Comparison of ENCODE assay signal across 7 cellular contexts in genomic region chr3:46883252-46884185, GRCh38. TPM values are rescaled to one million over a fixed set of nuclear protein-coding genes. Genes with fewer than 3 reads are reported as not detected.
A peak's percentile ranks its signal among the peaks of the same experiment; 100 is the strongest.
DNase-seq lines count a peak whose midpoint lies in the region; ATAC-seq and TF ChIP-seq lines count a peak whose summit lies in the region.

No MANE protein-coding gene starts in this region.

- no peak overlapping the region for H3K9ac ChIP-seq in GM23248

- no peaks in the 10 kb centered on the region for H3K79me2 ChIP-seq in GM23248 (ENCODE audit: insufficient read depth)

- intact Hi-C loops in heart right ventricle (cut with DNase I), result no loop called here

- no peaks in the 10 kb centered on the region for H3K9me2 ChIP-seq in GM23248 (ENCODE audit: insufficient read depth)

- H3K27me3 ChIP-seq in GM23248 (replicated peaks; ENCODE audit: insufficient read depth) (peaks cover 25% of the 10 kb centered on the region; the same call in 1 of the 2 replicates), heart right ventricle (peaks cover 4 to 59% (median 35%) of the 10 kb centered on the region in 7 donors)

- peak overlapping the region; percentile 24 for H3K4me2 ChIP-seq in GM23248 (ENCODE audit: unreplicated experiment)

- no peaks in the 10 kb centered on the region for H4K20me1 ChIP-seq in GM23248 (ENCODE audit: insufficient read depth)

- WGBS in GM23248 (ENCODE audit: low coverage in 1 of 2, low lambda C conversion rate in 2 of 2, missing lambda C conversion rate in 2 of 2), 2 experiments, result 6 to 9% methylated on average over 25 to 47 of the region's 66 CpGs
- 8 to 26% methylated on average over 17 to 66 of the region's 66 CpGs for WGBS in heart right ventricle, 2 donors

- TF ChIP-seq CTCF in VCaP (conservative IDR thresholded peaks at IDR 0.05) (no peak), heart right ventricle (IDR thresholded peaks at IDR 0.05) (no peak)

- no peaks in the 10 kb centered on the region for H3K36me3 ChIP-seq in GM23248 (ENCODE audit: low read depth)
- H3K36me3 ChIP-seq in heart right ventricle, result no peaks in the 10 kb centered on the region

- ATAC-seq in heart right ventricle, result peak in 6 of 8 donors; percentile 18 to 69 (median 38)
- ATAC-seq in HG02571 (IDR thresholded peaks at IDR 0.05; ENCODE audit: unreplicated experiment), result no peak
- ATAC-seq in GM18511 (IDR thresholded peaks at IDR 0.05; ENCODE audit: unreplicated experiment), result no peak

- peaks cover 6% of the 10 kb centered on the region; the same call in 1 of the 2 replicates for H3K4me1 ChIP-seq in GM23248 (ENCODE audit: insufficient read depth)
- H3K4me1 ChIP-seq in heart right ventricle, result peaks cover 7 to 37% (median 21%) of the 10 kb centered on the region in 9 donors

- H3F3A ChIP-seq in GM23248 (ENCODE audit: insufficient read depth), result no peaks in the 10 kb centered on the region

- H3K4me3 ChIP-seq in GM23248, result peak overlapping the region; percentile 60
- H3K4me3 ChIP-seq in heart right ventricle, result peak overlapping the region; percentile 51 to 69 (median 64)
- peak overlapping the region; percentile 32 for H3K4me3 ChIP-seq in skeletal muscle cell (ENCODE audit: low read depth, low read length)

- H3K27ac ChIP-seq in GM23248 (no peak overlapping the region), VCaP (peak overlapping the region; percentile 13; the same call in 1 of the 2 replicates), heart right ventricle (peak overlapping the region in 6 of 10 donors; percentile 67 to 80 (median 79))

- in situ Hi-C loops in GM23248 (cut with MboI), result no loop called here

- no peaks in the 10 kb centered on the region for H3K9me3 ChIP-seq in GM23248 (ENCODE audit: low read depth)
- no peaks in the 10 kb centered on the region for H3K9me3 ChIP-seq in heart right ventricle

- H2AFZ ChIP-seq in GM23248, result 0 out of 2 replicates have a peak overlapping the region, but pooled peaks have one; percentile 12

- DNase-seq in GM23248 (peak; percentile 76), heart right ventricle (no peak), skeletal muscle cell (ENCODE audit: low read depth) (no peak), COR-L47 (lab: John Stamatoyannopoulos, UW) (no peak)

RNA-seq across cellular contexts. Expression of gene PTH1R, which starts 6.0 kb away (rescaled TPM):
- total RNA-seq in GM23248 (2014; rRNA removed; shearing (Covaris generic)), result 1.3 TPM in 1 of 2 replicates, not detected in the other
- polyA plus RNA-seq in GM23248 (2016; fragmentation: Nextera tagmentation; extraction: Ambion mirVana) (0.37 and 0.60 TPM in 2 replicates), heart right ventricle (10 to 100 TPM; 12.8 to 89.8 TPM)
- total RNA-seq in heart right ventricle, result 10 to 100 TPM in 2 of 10 donors, 1 to 10 TPM in 8; 1.5 to 18.5 (median 3.0) TPM

RNA-seq across cellular contexts. Expression of gene MYL3, which starts 20.3 kb away (rescaled TPM):
- total RNA-seq in GM23248 (2014; rRNA removed; shearing (Covaris generic)), result not detected in 2 replicates
- polyA plus RNA-seq in GM23248 (2016; fragmentation: Nextera tagmentation; extraction: Ambion mirVana) (0.68 TPM in 1 of 2 replicates, not detected in the other), heart right ventricle (1,000 to 10,000 TPM; 7,541 to 8,578 TPM)
- 1,000 to 10,000 TPM; 5,377 to 9,904 (median 7,431) TPM for total RNA-seq in heart right ventricle

Comparison
In these comparisons a context has a peak if more than half of its experiments do, and no peak if none do; other contexts are left out.
1. ATAC-seq: peak in heart right ventricle (6 of 8); none in HG02571 (single experiment) and GM18511 (single experiment).
2. RNA of gene MYL3, which starts 20.3 kb away (total RNA-seq): 5,377 to 9,904 TPM in heart right ventricle; not detected in GM23248; every median in the first group is over 1,000 times any median in the second.
3. Peak in every context shown above with its lines, with median percentiles within 50 percentile points of each other: H3K4me3 ChIP-seq.